8 cellular contexts compared by ENCODE assay signal in genomic region chr5:1763548-1763911, GRCh38. TPM values are rescaled to one million over a fixed set of nuclear protein-coding genes. Genes with fewer than 3 reads are reported as not detected.
DNase-seq lines count a peak whose midpoint lies in the region; ATAC-seq lines count a peak whose summit lies in the region.

No MANE protein-coding gene starts in this region.

- ATAC-seq in GM21528 (IDR thresholded peaks at IDR 0.05; ENCODE audit: low FRiP score, unreplicated experiment), result no peak
- ATAC-seq in GM18909 (IDR thresholded peaks at IDR 0.05; ENCODE audit: poor library complexity, unreplicated experiment), result no peak

- DNase-seq in ELF-1 (ENCODE audit: low read depth, low spot score), result peak; percentile 64
- DNase-seq in HPDE6-E6E7 (ENCODE audit: extremely low spot score), result peak; percentile 54
- DNase-seq in activated CD4-positive, alpha-beta T cell treated with anti-CD3 and anti-CD28 coated beads for 48 hours, result peak; percentile 51
- peak; percentile 96 for DNase-seq in epidermal melanocyte (ENCODE audit: insufficient read length, low spot score)
- peak; percentile 64 for DNase-seq in myocyte (ENCODE audit: low read depth)
- no peak for DNase-seq in T1000 (lab: John Stamatoyannopoulos, UW)

RNA-seq across cellular contexts. Expression of gene MRPL36, which starts 36.1 kb away (rescaled TPM):
- total RNA-seq in myocyte, result 26.2 and 26.4 TPM in 2 replicates
- polyA plus RNA-seq in myocyte (2012), result 84.6 TPM

RNA-seq across cellular contexts. Expression of gene NDUFS6, which starts 37.7 kb away (rescaled TPM):
- 45.0 and 63.0 TPM in 2 replicates for total RNA-seq in myocyte
- 119 TPM for polyA plus RNA-seq in myocyte (2012)
